In the genomic region with DNA sequence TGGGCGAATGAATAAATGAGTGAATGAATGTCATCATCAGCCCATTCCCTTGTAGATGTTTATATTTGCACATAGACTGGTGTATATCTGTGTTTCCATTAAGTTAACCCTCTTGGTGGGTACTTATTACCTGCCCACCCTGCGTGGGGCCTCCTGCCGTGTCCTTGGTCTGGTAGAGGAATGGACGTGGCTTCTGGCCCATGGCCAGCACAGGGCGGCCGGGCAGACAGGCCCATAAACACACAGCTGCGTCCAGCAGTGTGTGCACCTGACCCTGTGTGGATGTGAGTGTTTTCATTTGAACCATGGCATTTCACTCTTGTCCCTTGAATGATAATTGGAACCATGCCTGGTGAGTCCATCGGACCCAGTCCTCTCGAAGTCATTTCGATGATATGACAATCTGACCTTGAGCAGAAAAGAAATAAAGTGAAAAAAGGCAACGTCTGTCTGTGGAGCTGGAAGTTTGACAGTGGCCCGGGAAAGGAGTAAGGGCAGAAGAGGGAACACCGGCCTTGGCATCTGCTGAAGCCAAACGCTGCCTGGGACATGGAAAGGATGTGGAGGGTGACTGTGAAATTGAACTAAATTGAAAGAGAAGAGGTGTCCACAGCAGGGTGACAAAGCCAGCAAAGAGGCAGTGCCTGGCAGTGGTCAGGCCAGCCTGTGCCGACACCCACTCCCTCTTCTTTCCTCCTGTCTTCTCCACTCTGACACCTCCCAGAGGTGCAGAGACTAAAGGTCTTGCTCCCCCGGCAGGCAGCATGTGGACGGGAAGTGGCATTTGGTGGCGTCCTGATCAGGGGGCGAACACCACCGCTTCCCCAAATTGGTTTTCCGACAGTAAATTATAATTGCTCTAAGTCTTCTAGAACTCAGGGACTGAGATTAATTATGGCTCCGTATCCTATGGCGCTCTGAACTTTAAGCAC, we compare ENCODE assay signal across 18 cellular contexts.
"Had no signal": no experiment of that assay in that cellular context is flagged by ENCODE, and none has a peak within 500 bp of the region (broad histone marks: within the 10 kb centered on the region; RNA-seq: fewer than 3 reads in every experiment).

No MANE protein-coding gene starts in this region.

- ATAC-seq: activated naive CD8-positive, alpha-beta T cell treated with anti-CD3 and anti-CD28 coated beads, Interleukin-2, amount 50 U/mL, for 24 hours; body of pancreas; esophagus mucosa; left cardiac atrium; mucosa of descending colon; stimulated activated naive CD8-positive, alpha-beta T cell treated with anti-CD3 and anti-CD28 coated beads, Interleukin-15, Interleukin-2, amounts not matched to agents 100 U/mL and 50 U/mL, for 24 hours; WTC11 had no signal

- H3K4me3 ChIP-seq: body of pancreas, cardiac muscle cell, mucosa of descending colon, spleen had no signal

- DNase-seq: activated effector memory CD4-positive, alpha-beta T cell treated with anti-CD3 and anti-CD28 coated beads, Interleukin-2, amount 50 U/mL, for 16 hours; activated naive CD4-positive, alpha-beta T cell treated with anti-CD3 and anti-CD28 coated beads, Interleukin-2, amount 50 U/mL, for 16 hours; activated naive CD8-positive, alpha-beta T cell treated with anti-CD3 and anti-CD28 coated beads, Interleukin-2, amount 50 U/mL, for 24 hours; activated T-cell treated with anti-CD3 and anti-CD28 coated beads for 4 hours; anterior cingulate cortex; effector CD8-positive, alpha-beta T cell; left cardiac atrium; mucosa of descending colon; nephron progenitor cell; occipital lobe; spleen; stimulated activated CD4-positive, alpha-beta T cell treated with anti-CD3 and anti-CD28 coated beads, Interleukin-4, amount 100 ng/mL, for 1 hour; stimulated activated naive CD8-positive, alpha-beta T cell treated with anti-CD3 and anti-CD28 coated beads, Interleukin-15, Interleukin-2, amounts not matched to agents 100 U/mL and 50 U/mL, for 24 hours; T1000 had no signal

- H3K36me3 ChIP-seq: cardiac muscle cell, spleen had no signal

- H3K4me1 ChIP-seq: body of pancreas, spleen had no signal

- H3K27ac ChIP-seq: body of pancreas, cardiac muscle cell, spleen had no signal

- H3K27me3 ChIP-seq: body of pancreas, cardiac muscle cell had no signal

- H3K9me3 ChIP-seq: body of pancreas, mucosa of descending colon, spleen had no signal
